3 cellular contexts compared by ENCODE assay signal in genomic region chr16:29638751-29639150, GRCh38. TPM values are rescaled to one million over a fixed set of nuclear protein-coding genes. Genes with fewer than 3 reads are reported as not detected.
"Had no signal": no experiment of that assay in that cellular context is flagged by ENCODE, and none has a peak within 500 bp of the region (broad histone marks: within the 10 kb centered on the region; RNA-seq: fewer than 3 reads in every experiment).

No MANE protein-coding gene starts in this region.

RNA-seq across cellular contexts. Expression of gene SPN, which starts 24.3 kb away (rescaled TPM):
- total RNA-seq: LHCN-M2, MCF 10A, NCI-H460 had no signal

RNA-seq across cellular contexts. Expression of gene QPRT, which starts 40.2 kb away (rescaled TPM):
- total RNA-seq: MCF 10A had no signal
